31 cellular contexts compared by ENCODE assay signal in genomic region chr3:124483915-124484470, GRCh38.
DNase-seq lines count a peak whose midpoint lies in the region; ATAC-seq, FAIRE-seq and TF ChIP-seq lines count a peak whose summit lies in the region.
"Had no signal": no experiment of that assay in that cellular context is flagged by ENCODE, and none has a peak within 500 bp of the region (broad histone marks: within the 10 kb centered on the region; RNA-seq: fewer than 3 reads in every experiment).

No MANE protein-coding gene starts in this region.

- no peak overlapping the region for H3K27ac ChIP-seq in right lobe of liver
- no peak overlapping the region for H3K27ac ChIP-seq in HepG2 (ENCODE audit: extremely low read length, insufficient read depth, low read length)
- peak overlapping the region; percentile 50 for H3K27ac ChIP-seq in temporal lobe (ENCODE audit: low read depth, low read length)
- H3K27ac ChIP-seq: coronary artery, heart left ventricle, left lung, testis had no signal

- CTCF ChIA-PET in HepG2 (lab: Yijun Ruan, JAX; ENCODE audit: low intra/inter-chr PET ratio, low total read pairs) = no interaction called here

- ATAC-seq in right lobe of liver (peak; percentile 17 to 65 (median 41)), HepG2 (no peak)
- ATAC-seq in effector memory CD8-positive, alpha-beta T cell (replicated peaks) = no peak
- no peak for ATAC-seq in activated T-helper 17 cell treated with anti-CD3 and anti-CD28 coated beads, Interleukin-2, amount 50 U/mL, for 72 hours (replicated peaks)
- ATAC-seq: activated CD4-positive, CD25-positive, alpha-beta regulatory T cell treated with anti-CD3 and anti-CD28 coated beads, Interleukin-2, amount 50 U/mL, for 24 hours; HCT116; left lung; naive thymus-derived CD8-positive, alpha-beta T cell; stimulated activated naive B cell treated with anti-CD40 and anti-IgM and Interleukin-4, amounts not matched to agents 10 μg/mL and 1 μg/mL and 100 μg/mL, for 72 hours had no signal

- no peaks in the 10 kb centered on the region for H3K4me1 Mint-ChIP-seq in effector memory CD8-positive, alpha-beta T cell (ENCODE audit: low read depth in 2 of 2)
- H3K4me1 Mint-ChIP-seq in activated T-helper 17 cell treated with anti-CD3 and anti-CD28 coated beads, Interleukin-2, amount 50 U/mL, for 72 hours = no peaks in the 10 kb centered on the region
- H3K4me1 Mint-ChIP-seq: activated naive CD8-positive, alpha-beta T cell treated with anti-CD3 and anti-CD28 coated beads, Interleukin-2, amount 10 ng/mL, durations not matched to agents 7 days and 5 days; IgD-negative memory B cell; naive thymus-derived CD8-positive, alpha-beta T cell; stimulated activated naive B cell treated with anti-CD40 and anti-IgM and Interleukin-4, amounts not matched to agents 10 μg/mL and 1 μg/mL and 100 μg/mL, for 72 hours had no signal

- no peak for TF ChIP-seq RAD21 in HepG2 (CRISPR knock-in tag; IDR thresholded peaks at IDR 0.05)

- H3K27me3 ChIP-seq in right lobe of liver = no peaks in the 10 kb centered on the region
- peaks cover 0 to 5% of the 10 kb centered on the region in 2 experiments; a peak in 1 of 5 replicates for H3K27me3 ChIP-seq in HepG2 (ENCODE audit: control insufficient read depth in 1 of 2, insufficient read depth in 2 of 2, low read length in 2 of 2)
- H3K27me3 ChIP-seq in bronchial epithelial cell (ENCODE audit: control insufficient read depth, insufficient read depth, low read length) = no peaks in the 10 kb centered on the region
- H3K27me3 ChIP-seq in HAP-1 (ENCODE audit: low read depth) = no peaks in the 10 kb centered on the region
- H3K27me3 ChIP-seq: BE2C, heart left ventricle, left lung, testis had no signal

- DNase-seq in right lobe of liver (no peak), HepG2 (ENCODE audit: low spot score) (no peak), bronchial epithelial cell (ENCODE audit: low read depth) (no peak), fibroblast of villous mesenchyme (ENCODE audit: low read depth) (peak; percentile 8), HAP-1 (ENCODE audit: low spot score in 2 of 2) (no peak)
- no peak for DNase-seq in effector memory CD8-positive, alpha-beta T cell
- DNase-seq: activated CD4-positive, alpha-beta memory T cell treated with anti-CD3 and anti-CD28 coated beads for 36 hours; activated CD8-positive, alpha-beta memory T cell treated with anti-CD3 and anti-CD28 coated beads, Interleukin-2, amount 50 U/mL, for 48 hours; activated naive CD8-positive, alpha-beta T cell treated with anti-CD3 and anti-CD28 coated beads, Interleukin-2, amount 10 ng/mL, durations not matched to agents 7 days and 5 days; BE2C; endodermal cell; heart left ventricle; left lung; naive thymus-derived CD8-positive, alpha-beta T cell; NCI-H1105 treated with DMSO at 0.1 percent for 48 hours; NCI-H2081; NCI-H446; NCI-H82; SHP77; stimulated activated CD4-positive, alpha-beta T cell treated with anti-CD3 and anti-CD28 coated beads, Interleukin-4, amount 100 ng/mL, for 24 hours; stimulated activated naive B cell treated with anti-CD40 and anti-IgM and Interleukin-4, amounts not matched to agents 10 μg/mL and 1 μg/mL and 100 μg/mL, for 72 hours; testis had no signal

- H3K36me3 ChIP-seq in right lobe of liver = no peaks in the 10 kb centered on the region
- no peaks in the 10 kb centered on the region for H3K36me3 ChIP-seq in HepG2 (replicated peaks in 1 of 2; ENCODE audit: control insufficient read depth in 1 of 2, insufficient read depth in 2 of 2, low read length in 2 of 2)
- no peaks in the 10 kb centered on the region for H3K36me3 ChIP-seq in bronchial epithelial cell (ENCODE audit: control insufficient read depth, insufficient read depth, low read length)
- no peaks in the 10 kb centered on the region for H3K36me3 ChIP-seq in HAP-1 (replicated peaks)
- H3K36me3 ChIP-seq: left lung had no signal

- in situ Hi-C loops in HepG2 (cut with HindIII; ENCODE audit: extremely low pct_ligation_motif_present, low pct_unique_long_range_greater_than_20kb) = no loop called here
- in situ Hi-C loops in HAP-1 (cut with MboI; ENCODE audit: low sequenced_read_pairs) = no loop called here

- no peak overlapping the region for H3K9ac ChIP-seq in HepG2 (ENCODE audit: insufficient read depth, low read depth, low read length)

- FAIRE-seq in HepG2 (lab: Jason Lieb, UNC) (no peak), bronchial epithelial cell (lab: Jason Lieb, UNC) (peak; percentile 40)
- FAIRE-seq: A204.1, urothelium cell line had no signal

- H3K27ac Mint-ChIP-seq in effector memory CD8-positive, alpha-beta T cell = no peak overlapping the region
- no peak overlapping the region for H3K27ac Mint-ChIP-seq in activated T-helper 17 cell treated with anti-CD3 and anti-CD28 coated beads, Interleukin-2, amount 50 U/mL, for 72 hours
- H3K27ac Mint-ChIP-seq: activated CD4-positive, alpha-beta memory T cell treated with anti-CD3 and anti-CD28 coated beads for 36 hours; activated naive CD8-positive, alpha-beta T cell treated with anti-CD3 and anti-CD28 coated beads, Interleukin-2, amount 10 ng/mL, durations not matched to agents 7 days and 5 days; endodermal cell; IgD-negative memory B cell; mesothelial cell of epicardium; naive thymus-derived CD8-positive, alpha-beta T cell; stimulated activated naive B cell treated with anti-CD40 and anti-IgM and Interleukin-4, amounts not matched to agents 10 μg/mL and 1 μg/mL and 100 μg/mL, for 72 hours had no signal

- POLR2A ChIA-PET in HepG2 (lab: Yijun Ruan, JAX) = no interaction called here

- TF ChIP-seq CTCF in right lobe of liver (IDR thresholded peaks at IDR 0.05) = no peak
- no peak for TF ChIP-seq CTCF in HepG2 (CRISPR knock-in tag; IDR thresholded peaks at IDR 0.05)
- TF ChIP-seq CTCF in bronchial epithelial cell (IDR thresholded peaks at IDR 0.05; ENCODE audit: insufficient read depth, low read length, severe bottlenecking) = no peak
- no peak for TF ChIP-seq CTCF in fibroblast of villous mesenchyme (IDR thresholded peaks at IDR 0.05; ENCODE audit: insufficient read depth, low read depth, low read length)

- TF ChIP-seq EP300 in HepG2 (IDR thresholded peaks at IDR 0.05; ENCODE audit: low read depth in 2 of 2, low read length in 2 of 2) (no peak), HepG2 (CRISPR knock-in tag; IDR thresholded peaks at IDR 0.05; ENCODE audit: borderline replicate concordance) (no peak)

- H3K9me3 Mint-ChIP-seq in effector memory CD8-positive, alpha-beta T cell = no peaks in the 10 kb centered on the region
- H3K9me3 Mint-ChIP-seq in activated T-helper 17 cell treated with anti-CD3 and anti-CD28 coated beads, Interleukin-2, amount 50 U/mL, for 72 hours = no peaks in the 10 kb centered on the region
- H3K9me3 Mint-ChIP-seq: activated CD4-positive, alpha-beta memory T cell treated with anti-CD3 and anti-CD28 coated beads for 36 hours; activated naive CD8-positive, alpha-beta T cell treated with anti-CD3 and anti-CD28 coated beads, Interleukin-2, amount 10 ng/mL, durations not matched to agents 7 days and 5 days; endodermal cell; IgD-negative memory B cell; mesothelial cell of epicardium; stimulated activated naive B cell treated with anti-CD40 and anti-IgM and Interleukin-4, amounts not matched to agents 10 μg/mL and 1 μg/mL and 100 μg/mL, for 72 hours had no signal

- H3K4me3 ChIP-seq in right lobe of liver = no peak overlapping the region
- H3K4me3 ChIP-seq in HepG2 (replicated peaks in 1 of 3; ENCODE audit: insufficient read depth in 1 of 3, low read depth in 2 of 3, low read length in 3 of 3) = no peak overlapping the region
- no peak overlapping the region for H3K4me3 ChIP-seq in bronchial epithelial cell (ENCODE audit: low read depth, low read length)
- no peak overlapping the region for H3K4me3 ChIP-seq in fibroblast of villous mesenchyme (ENCODE audit: low read depth, low read length)
- no peak overlapping the region for H3K4me3 ChIP-seq in HAP-1
- H3K4me3 ChIP-seq: coronary artery, heart left ventricle, left lung, testis had no signal

- H2AFZ ChIP-seq in HepG2 (ENCODE audit: low read length) = no peak overlapping the region

- no peaks in the 10 kb centered on the region for H3K36me3 Mint-ChIP-seq in effector memory CD8-positive, alpha-beta T cell (ENCODE audit: insufficient read depth)
- H3K36me3 Mint-ChIP-seq in activated T-helper 17 cell treated with anti-CD3 and anti-CD28 coated beads, Interleukin-2, amount 50 U/mL, for 72 hours (ENCODE audit: low read depth) = no peaks in the 10 kb centered on the region
- H3K36me3 Mint-ChIP-seq: activated CD4-positive, alpha-beta memory T cell treated with anti-CD3 and anti-CD28 coated beads for 36 hours; activated naive CD8-positive, alpha-beta T cell treated with anti-CD3 and anti-CD28 coated beads, Interleukin-2, amount 10 ng/mL, durations not matched to agents 7 days and 5 days; IgD-negative memory B cell; naive thymus-derived CD8-positive, alpha-beta T cell; stimulated activated naive B cell treated with anti-CD40 and anti-IgM and Interleukin-4, amounts not matched to agents 10 μg/mL and 1 μg/mL and 100 μg/mL, for 72 hours had no signal

- H3K4me1 ChIP-seq in right lobe of liver (no peaks in the 10 kb centered on the region), HepG2 (ENCODE audit: insufficient read depth, low read length) (no peaks in the 10 kb centered on the region), HAP-1 (no peaks in the 10 kb centered on the region)
- H3K4me1 ChIP-seq: BE2C, heart left ventricle, left lung, testis had no signal

- WGBS in right lobe of liver (ENCODE audit: insufficient coverage, low coverage, low lambda C conversion rate, missing lambda C conversion rate) = 68% methylated on average over 2 of the region's 2 CpGs
- 4% methylated on average over 2 of the region's 2 CpGs for WGBS in HepG2 (ENCODE audit: low lambda C conversion rate)

- H3K4me2 ChIP-seq in HepG2 (ENCODE audit: low read depth, low read length) = no peak overlapping the region

- no peaks in the 10 kb centered on the region for H3K79me2 ChIP-seq in HepG2 (ENCODE audit: insufficient read depth, low read length)

- H3K9me3 ChIP-seq in right lobe of liver (no peaks in the 10 kb centered on the region), HepG2 (ENCODE audit: low read length) (no peaks in the 10 kb centered on the region), HAP-1 (no peaks in the 10 kb centered on the region)
- H3K9me3 ChIP-seq: BE2C, heart left ventricle, left lung, testis had no signal

- no TSS peak for BruUV-seq in HepG2 (replicated peaks; lab: Mats Ljungman, UMichigan)

- no peaks in the 10 kb centered on the region for H4K20me1 ChIP-seq in HepG2 (ENCODE audit: insufficient read depth, low read length)

- intact Hi-C loops in right lobe of liver (cut with DNase I) = no loop called here
- intact Hi-C loops in HepG2 (cut with micrococcal nuclease; ENCODE audit: unreplicated experiment) = no loop called here

- H3K4me3 Mint-ChIP-seq in effector memory CD8-positive, alpha-beta T cell = no peak overlapping the region
- H3K4me3 Mint-ChIP-seq in activated T-helper 17 cell treated with anti-CD3 and anti-CD28 coated beads, Interleukin-2, amount 50 U/mL, for 72 hours = no peak overlapping the region
- H3K4me3 Mint-ChIP-seq: activated CD4-positive, alpha-beta memory T cell treated with anti-CD3 and anti-CD28 coated beads for 36 hours; activated naive CD8-positive, alpha-beta T cell treated with anti-CD3 and anti-CD28 coated beads, Interleukin-2, amount 10 ng/mL, durations not matched to agents 7 days and 5 days; endodermal cell; IgD-negative memory B cell; mesothelial cell of epicardium; naive thymus-derived CD8-positive, alpha-beta T cell; stimulated activated naive B cell treated with anti-CD40 and anti-IgM and Interleukin-4, amounts not matched to agents 10 μg/mL and 1 μg/mL and 100 μg/mL, for 72 hours had no signal

- TF ChIP-seq POLR2A in right lobe of liver (IDR thresholded peaks at IDR 0.05) (no peak), HepG2 (IDR thresholded peaks at IDR 0.05; ENCODE audit: insufficient read depth in 1 of 2, low read depth in 2 of 2, low read length in 2 of 2) (no peak)

- peaks cover 26 to 40% of the 10 kb centered on the region in 2 donors for H3K27me3 Mint-ChIP-seq in effector memory CD8-positive, alpha-beta T cell
- peaks cover 23% of the 10 kb centered on the region for H3K27me3 Mint-ChIP-seq in activated T-helper 17 cell treated with anti-CD3 and anti-CD28 coated beads, Interleukin-2, amount 50 U/mL, for 72 hours

Comparison
In these comparisons a context has a peak if more than half of its experiments do, and no peak if none do; other contexts are left out.
1. ATAC-seq: peak in right lobe of liver (4 of 4); none in HepG2 (single experiment), effector memory CD8-positive, alpha-beta T cell (single experiment) and activated T-helper 17 cell treated with anti-CD3 and anti-CD28 coated beads, Interleukin-2, amount 50 U/mL, for 72 hours (single experiment).